ENCODE assay signal across 29 cellular contexts in the genomic region with DNA sequence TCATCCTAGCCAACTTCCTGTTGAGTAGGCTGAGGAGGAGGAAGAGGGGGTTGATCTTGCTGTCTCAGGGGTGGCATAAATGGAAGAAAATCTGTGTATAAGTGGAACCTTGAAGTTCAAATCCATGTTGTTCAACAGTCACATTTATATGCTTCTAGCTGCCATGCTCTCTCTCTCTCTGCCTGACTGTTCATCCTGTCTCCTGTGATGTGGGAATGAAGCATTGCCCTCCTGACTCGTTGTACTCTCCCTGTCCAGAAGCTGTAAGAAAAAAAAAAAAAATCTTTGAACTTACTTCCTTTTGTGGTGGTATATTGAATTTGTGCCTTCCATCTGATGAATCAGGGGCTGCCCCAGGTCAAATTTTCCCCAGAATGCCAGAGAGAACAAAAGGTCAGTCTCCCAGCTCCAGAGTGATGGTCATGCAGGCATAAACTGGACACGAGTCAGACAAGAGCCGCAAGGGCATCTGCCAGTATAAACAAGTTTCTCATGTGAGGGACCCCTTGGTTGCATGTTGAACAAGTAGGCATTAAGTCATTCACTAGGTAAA.
A peak's percentile ranks its signal among the peaks of the same experiment; 100 is the strongest.
DNase-seq lines count a peak whose midpoint lies in the region; ATAC-seq, FAIRE-seq and TF ChIP-seq lines count a peak whose summit lies in the region.
"Had no signal": no experiment of that assay in that cellular context is flagged by ENCODE, and none has a peak within 500 bp of the region (broad histone marks: within the 10 kb centered on the region; RNA-seq: fewer than 3 reads in every experiment).

No MANE protein-coding gene starts in this region.

- H3K27me3 ChIP-seq in ACC112 (ENCODE audit: insufficient read depth, low read length) (no peaks in the 10 kb centered on the region), endothelial cell of umbilical vein (ENCODE audit: control insufficient read depth in 2 of 2, insufficient read depth in 2 of 2, low read length in 2 of 2) (no peaks in the 10 kb centered on the region)
- H3K27me3 ChIP-seq: gastrocnemius medialis, neutrophil had no signal

- H3K4me3 ChIP-seq in ACC112 (ENCODE audit: low read depth, low read length) (no peak overlapping the region), endothelial cell of umbilical vein (replicated peaks in 1 of 3; ENCODE audit: insufficient read depth in 1 of 3, low read depth in 1 of 3, low read length in 3 of 3) (no peak overlapping the region)
- H3K4me3 ChIP-seq: gastrocnemius medialis, prostate gland, thoracic aorta, uterus had no signal

- no peaks in the 10 kb centered on the region for H3K36me3 ChIP-seq in ACC112 (ENCODE audit: insufficient read depth, low read length)
- no peaks in the 10 kb centered on the region for H3K36me3 ChIP-seq in endothelial cell of umbilical vein (ENCODE audit: control insufficient read depth in 2 of 2, extremely low read depth in 1 of 2, insufficient read depth in 2 of 2, low read length in 2 of 2)
- H3K36me3 ChIP-seq: gastrocnemius medialis, neutrophil, prostate gland, thoracic aorta, uterus had no signal

- no peak overlapping the region for H3K27ac Mint-ChIP-seq in activated T-helper 17 cell treated with anti-CD3 and anti-CD28 coated beads, Interleukin-2, amount 50 U/mL, for 72 hours
- H3K27ac Mint-ChIP-seq: activated CD4-positive, alpha-beta memory T cell treated with anti-CD3 and anti-CD28 coated beads, Interleukin-2, amount 10 ng/mL, durations not matched to agents 7 days and 5 days; activated naive CD4-positive, alpha-beta T cell treated with anti-CD3 and anti-CD28 coated beads, Interleukin-2, amount 50 U/mL, for 72 hours; CD4-positive, CD25-positive, alpha-beta regulatory T cell; T-helper 1 cell treated with Interleukin-12 subunit alpha and Interleukin-12 subunit beta and Interleukin-4 antibody, amounts not matched to agents 30 μg/mL and 1 μg/mL, for 36 hours had no signal

- peaks cover 7% of the 10 kb centered on the region for H3K27me3 Mint-ChIP-seq in activated T-helper 17 cell treated with anti-CD3 and anti-CD28 coated beads, Interleukin-2, amount 50 U/mL, for 72 hours
- H3K27me3 Mint-ChIP-seq: activated CD4-positive, alpha-beta memory T cell treated with anti-CD3 and anti-CD28 coated beads, Interleukin-2, amount 10 ng/mL, durations not matched to agents 7 days and 5 days; CD4-positive, CD25-positive, alpha-beta regulatory T cell had no signal

- no peaks in the 10 kb centered on the region for H3K36me3 Mint-ChIP-seq in activated T-helper 17 cell treated with anti-CD3 and anti-CD28 coated beads, Interleukin-2, amount 50 U/mL, for 72 hours (ENCODE audit: low read depth)
- H3K36me3 Mint-ChIP-seq: activated naive CD4-positive, alpha-beta T cell treated with anti-CD3 and anti-CD28 coated beads, Interleukin-2, amount 50 U/mL, for 72 hours; CD4-positive, CD25-positive, alpha-beta regulatory T cell had no signal

- H3K4me3 Mint-ChIP-seq in activated T-helper 17 cell treated with anti-CD3 and anti-CD28 coated beads, Interleukin-2, amount 50 U/mL, for 72 hours: no peak overlapping the region
- H3K4me3 Mint-ChIP-seq: activated CD4-positive, alpha-beta memory T cell treated with anti-CD3 and anti-CD28 coated beads, Interleukin-2, amount 10 ng/mL, durations not matched to agents 7 days and 5 days; CD4-positive, CD25-positive, alpha-beta regulatory T cell; T-helper 1 cell treated with Interleukin-12 subunit alpha and Interleukin-12 subunit beta and Interleukin-4 antibody, amounts not matched to agents 30 μg/mL and 1 μg/mL, for 36 hours had no signal

- dilution Hi-C loops in endothelial cell of umbilical vein (cut with MboI; ENCODE audit: extremely low pct_ligation_motif_present, low sequenced_read_pairs): no loop called here

- H3K4me1 Mint-ChIP-seq in activated T-helper 17 cell treated with anti-CD3 and anti-CD28 coated beads, Interleukin-2, amount 50 U/mL, for 72 hours: no peaks in the 10 kb centered on the region
- H3K4me1 Mint-ChIP-seq: activated CD4-positive, alpha-beta memory T cell treated with anti-CD3 and anti-CD28 coated beads, Interleukin-2, amount 10 ng/mL, durations not matched to agents 7 days and 5 days; CD4-positive, CD25-positive, alpha-beta regulatory T cell had no signal

- no peak for ATAC-seq in activated T-helper 17 cell treated with anti-CD3 and anti-CD28 coated beads, Interleukin-2, amount 50 U/mL, for 72 hours (replicated peaks)
- no peak for ATAC-seq in HG02884 (IDR thresholded peaks at IDR 0.05; ENCODE audit: unreplicated experiment)
- ATAC-seq: gastrocnemius medialis; stimulated activated naive CD8-positive, alpha-beta T cell treated with anti-CD3 and anti-CD28 coated beads, Interleukin-15, Interleukin-2, amounts not matched to agents 100 U/mL and 50 U/mL, for 24 hours had no signal

- BruUV-seq in endothelial cell of umbilical vein (replicated peaks; lab: Mats Ljungman, UMichigan): no TSS peak

- H2AFZ ChIP-seq in ACC112 (ENCODE audit: low read length, unreplicated experiment): no peak overlapping the region
- H2AFZ ChIP-seq in endothelial cell of umbilical vein (ENCODE audit: low read depth, low read length): no peak overlapping the region

- TF ChIP-seq CTCF in endothelial cell of umbilical vein (IDR thresholded peaks at IDR 0.05; ENCODE audit: extremely low read depth in 1 of 2, insufficient read depth in 1 of 2, low read depth in 1 of 2, low read length in 2 of 2): no peak

- no peaks in the 10 kb centered on the region for H3K9me1 ChIP-seq in endothelial cell of umbilical vein (replicated peaks; ENCODE audit: control insufficient read depth, extremely low read depth, insufficient read depth, low read length)

- no peak overlapping the region for H3K9ac ChIP-seq in endothelial cell of umbilical vein (replicated peaks; ENCODE audit: extremely low read depth, insufficient read depth, low read length)

- no peaks in the 10 kb centered on the region for H4K20me1 ChIP-seq in endothelial cell of umbilical vein (replicated peaks; ENCODE audit: control insufficient read depth, extremely low read depth, insufficient read depth, low read length)

- H3K4me1 ChIP-seq in ACC112 (ENCODE audit: control insufficient read depth, insufficient read depth, low read length, unreplicated experiment): peaks cover 5% of the 10 kb centered on the region
- no peaks in the 10 kb centered on the region for H3K4me1 ChIP-seq in endothelial cell of umbilical vein (ENCODE audit: control insufficient read depth, extremely low read depth, insufficient read depth, low read length)
- H3K4me1 ChIP-seq: gastrocnemius medialis, prostate gland, uterus had no signal

- intact Hi-C loops in endothelial cell of umbilical vein (cut with micrococcal nuclease): no loop called here

- TF ChIP-seq POLR2A in endothelial cell of umbilical vein (IDR thresholded peaks at IDR 0.05; ENCODE audit: low read depth, low read length): no peak

- H3K27ac ChIP-seq in ACC112 (ENCODE audit: low read depth, low read length): peak overlapping the region; percentile 94
- H3K27ac ChIP-seq in endothelial cell of umbilical vein (ENCODE audit: insufficient read depth, low read depth, low read length): no peak overlapping the region
- H3K27ac ChIP-seq: epithelial cell of prostate, gastrocnemius medialis, HL-60, neutrophil, prostate gland, thoracic aorta, uterus had no signal

- peak; percentile 0 for DNase-seq in amniotic epithelial cell (ENCODE audit: low read depth)
- peak; percentile 1 for DNase-seq in endothelial cell of umbilical vein (ENCODE audit: low read depth, low spot score)
- DNase-seq in myocyte (ENCODE audit: low read depth): peak; percentile 18
- no peak for DNase-seq in COLO668 (lab: John Stamatoyannopoulos, UW; ENCODE audit: unreplicated experiment)
- no peak for DNase-seq in H4 (ENCODE audit: low spot score)
- DNase-seq: 8988T; activated CD4-positive, alpha-beta memory T cell treated with anti-CD3 and anti-CD28 coated beads, Interleukin-2, amount 10 ng/mL, durations not matched to agents 7 days and 5 days; activated CD4-positive, CD25-positive, alpha-beta regulatory T cell treated with anti-CD3 and anti-CD28 coated beads, Interleukin-2, amount 50 U/mL, for 72 hours; anterior cingulate cortex; CD4-positive, CD25-positive, alpha-beta regulatory T cell; gastrocnemius medialis; Karpas-422; mesendoderm; NCI-H1092; NCI-H187; NCI-H2171 treated with DMSO at 0.1 percent for 48 hours; stimulated activated naive CD8-positive, alpha-beta T cell treated with anti-CD3 and anti-CD28 coated beads, Interleukin-15, Interleukin-2, amounts not matched to agents 100 U/mL and 50 U/mL, for 24 hours; uterus had no signal

- peak; percentile 40 for FAIRE-seq in endothelial cell of umbilical vein (lab: Jason Lieb, UNC)
- FAIRE-seq: D721Med had no signal

- H3K4me2 ChIP-seq in endothelial cell of umbilical vein (ENCODE audit: insufficient read depth, low read length): no peak overlapping the region

- H3K9me3 Mint-ChIP-seq in activated T-helper 17 cell treated with anti-CD3 and anti-CD28 coated beads, Interleukin-2, amount 50 U/mL, for 72 hours: no peaks in the 10 kb centered on the region
- H3K9me3 Mint-ChIP-seq: activated CD4-positive, alpha-beta memory T cell treated with anti-CD3 and anti-CD28 coated beads, Interleukin-2, amount 10 ng/mL, durations not matched to agents 7 days and 5 days; activated naive CD4-positive, alpha-beta T cell treated with anti-CD3 and anti-CD28 coated beads, Interleukin-2, amount 50 U/mL, for 72 hours; T-helper 1 cell treated with Interleukin-12 subunit alpha and Interleukin-12 subunit beta and Interleukin-4 antibody, amounts not matched to agents 30 μg/mL and 1 μg/mL, for 36 hours had no signal

- H3K9me3 ChIP-seq in endothelial cell of umbilical vein (replicated peaks; ENCODE audit: control insufficient read depth, insufficient read depth, low read length): no peaks in the 10 kb centered on the region
- H3K9me3 ChIP-seq: gastrocnemius medialis, neutrophil, prostate gland, thoracic aorta, uterus had no signal

- POLR2A ChIA-PET in endothelial cell of umbilical vein (lab: Charles Lee): no interaction called here

- CTCF ChIA-PET in endothelial cell of umbilical vein (lab: Charles Lee): no interaction called here

- no peaks in the 10 kb centered on the region for H3K79me2 ChIP-seq in ACC112 (ENCODE audit: control insufficient read depth, insufficient read depth, low read length, unreplicated experiment)
- no peaks in the 10 kb centered on the region for H3K79me2 ChIP-seq in endothelial cell of umbilical vein (ENCODE audit: control insufficient read depth, insufficient read depth, low read length)

TF ChIP-seq in endothelial cell of umbilical vein, 7 proteins besides CTCF, POLR2A, EP300 and RAD21 (continues in another document):
- TF ChIP-seq POLR2AphosphoS5 (IDR thresholded peaks at IDR 0.05; ENCODE audit: insufficient read depth, low read depth, low read length): no peak
- no peak for TF ChIP-seq JUN (IDR thresholded peaks at IDR 0.05; ENCODE audit: borderline replicate concordance, insufficient read depth, insufficient read length, low read depth)
- no peak for TF ChIP-seq MYC (IDR thresholded peaks at IDR 0.05; ENCODE audit: low read depth, low read length)
- TF ChIP-seq, protein P1, sequence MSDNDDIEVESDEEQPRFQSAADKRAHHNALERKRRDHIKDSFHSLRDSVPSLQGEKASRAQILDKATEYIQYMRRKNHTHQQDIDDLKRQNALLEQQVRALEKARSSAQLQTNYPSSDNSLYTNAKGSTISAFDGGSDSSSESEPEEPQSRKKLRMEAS (IDR thresholded peaks at IDR 0.05; ENCODE audit: insufficient read depth, insufficient read length): no peak
- TF ChIP-seq EZH2 (IDR thresholded peaks at IDR 0.05; ENCODE audit: borderline replicate concordance, low read depth, low read length, severe bottlenecking): no peak

Comparison
In these comparisons a context has a peak if more than half of its experiments do, and no peak if none do; other contexts are left out.
1. DNase-seq: peak in amniotic epithelial cell (single experiment), endothelial cell of umbilical vein (single experiment) and myocyte (single experiment); none in COLO668 (single experiment) and H4 (single experiment).